Comparison of ENCODE assay signal across 1 cellular context in the genomic region with DNA sequence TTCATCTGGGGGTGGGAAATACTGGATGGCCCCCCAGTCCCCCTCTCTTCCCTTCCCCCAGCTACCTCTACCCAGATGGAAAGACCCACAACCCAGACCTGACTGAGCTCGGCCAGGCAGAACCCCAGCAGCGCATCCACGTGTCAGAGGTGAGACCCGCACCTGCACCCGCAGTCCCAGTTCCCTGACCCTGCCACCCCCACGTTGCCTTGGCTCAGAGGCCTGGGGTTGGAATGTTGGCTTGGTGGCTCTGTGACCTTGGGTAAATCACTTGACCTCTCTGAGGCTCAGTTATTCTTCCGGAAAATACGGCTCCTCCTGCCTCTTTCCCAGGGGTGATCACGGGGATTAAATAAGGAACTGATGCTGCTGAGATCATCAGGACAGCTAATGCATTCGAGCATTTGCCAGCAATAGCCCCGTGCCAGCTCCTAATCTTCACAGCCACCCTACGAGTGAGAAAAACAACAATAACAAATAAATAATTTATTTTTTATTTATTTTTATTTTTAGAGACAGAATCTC.
A peak's percentile ranks its signal among the peaks of the same experiment; 100 is the strongest.
TF ChIP-seq lines count a peak whose summit lies in the region.

No MANE protein-coding gene starts in this region.

TF ChIP-seq in HepG2, 621 proteins besides CTCF, POLR2A, EP300 and RAD21:
- no peak for TF ChIP-seq MED13 (CRISPR knock-in tag; IDR thresholded peaks at IDR 0.05)
- peak; percentile 95 for TF ChIP-seq ZNF768 (CRISPR knock-in tag; IDR thresholded peaks at IDR 0.05)
- no peak for TF ChIP-seq KLF6 (CRISPR knock-in tag; IDR thresholded peaks at IDR 0.05)
- no peak for TF ChIP-seq JDP2 (CRISPR knock-in tag; IDR thresholded peaks at IDR 0.05; ENCODE audit: borderline replicate concordance)
